In the genomic region with DNA sequence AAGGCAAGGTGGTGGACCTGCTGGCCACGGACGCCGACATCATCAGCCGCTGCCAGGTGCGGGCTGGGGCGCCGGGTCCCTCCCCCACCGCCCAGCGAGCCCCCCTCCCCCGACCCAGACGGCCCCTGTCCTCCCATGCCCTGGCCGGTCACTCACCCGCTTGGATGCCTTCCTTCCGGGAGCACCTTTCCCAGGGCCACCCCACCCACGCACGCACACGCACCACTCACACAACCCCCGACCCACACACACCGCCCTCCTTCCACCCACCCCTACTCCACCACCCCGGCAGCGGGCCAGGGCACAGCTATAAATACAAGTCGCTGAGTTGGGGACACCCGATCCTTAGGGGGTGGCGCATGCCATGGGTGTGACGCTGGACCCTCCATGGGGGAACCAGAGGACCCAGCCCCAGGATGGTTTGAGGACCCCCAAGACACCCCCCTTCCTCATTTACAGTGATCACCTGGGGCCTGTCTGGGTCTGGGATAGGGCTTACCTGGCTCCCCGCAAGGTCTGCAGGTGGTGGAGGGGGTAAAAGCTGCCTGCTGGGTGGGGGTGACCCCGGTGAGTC, we compare ENCODE assay signal across 8 cellular contexts. TPM values are rescaled to one million over a fixed set of nuclear protein-coding genes. Genes with fewer than 3 reads are reported as not detected.
A peak's percentile ranks its signal among the peaks of the same experiment; 100 is the strongest.
DNase-seq lines count a peak whose midpoint lies in the region; ATAC-seq and TF ChIP-seq lines count a peak whose summit lies in the region.

No MANE protein-coding gene starts in this region.

- H3K9me3 ChIP-seq in neutrophil, result no peaks in the 10 kb centered on the region

- peaks cover 36% of the 10 kb centered on the region for H3K27me3 ChIP-seq in neutrophil

- POLR2A ChIA-PET in activated CD4-positive, alpha-beta T cell treated with anti-CD3 and anti-CD28 coated beads, Interleukin-2, amount 10 ng/mL, durations not matched to agents 7 days and 5 days (lab: Charles Lee), result no interaction called here

- no peak overlapping the region for H3K27ac Mint-ChIP-seq in T-helper 2 cell treated with Interferon-gamma antibody and Interleukin-4, amounts not matched to agents 5 μg/mL and 100 μg/mL, for 36 hours
- H3K27ac Mint-ChIP-seq in activated CD4-positive, alpha-beta T cell treated with anti-CD3 and anti-CD28 coated beads, Interleukin-2, amount 10 ng/mL, durations not matched to agents 7 days and 5 days, result no peak overlapping the region

- CTCF ChIA-PET in activated CD4-positive, alpha-beta T cell treated with anti-CD3 and anti-CD28 coated beads, Interleukin-2, amount 10 ng/mL, durations not matched to agents 7 days and 5 days (lab: Charles Lee), result interaction anchor here (1.9 kb wide), 1 partner anchor 101 kb away, joined by 7 read pairs; no protein-coding TSS in a partner anchor

- peak; percentile 9 for DNase-seq in T-helper 2 cell treated with Interferon-gamma antibody and Interleukin-4, amounts not matched to agents 5 μg/mL and 100 μg/mL, for 36 hours (ENCODE audit: low spot score)
- no peak for DNase-seq in T-helper 2 cell
- DNase-seq in activated CD4-positive, alpha-beta T cell treated with anti-CD3 and anti-CD28 coated beads, Interleukin-2, amount 10 ng/mL, durations not matched to agents 7 days and 5 days, result peak; percentile 31
- DNase-seq in fibroblast of pulmonary artery (ENCODE audit: low read depth), result no peak
- DNase-seq in AG08395 (ENCODE audit: low spot score), result no peak

- H3K4me1 Mint-ChIP-seq in T-helper 2 cell treated with Interferon-gamma antibody and Interleukin-4, amounts not matched to agents 5 μg/mL and 100 μg/mL, for 36 hours (ENCODE audit: low read depth), result no peaks in the 10 kb centered on the region
- H3K4me1 Mint-ChIP-seq in activated CD4-positive, alpha-beta T cell treated with anti-CD3 and anti-CD28 coated beads, Interleukin-2, amount 10 ng/mL, durations not matched to agents 7 days and 5 days, result no peaks in the 10 kb centered on the region

- no peak overlapping the region for H3K27ac ChIP-seq in neutrophil

- H3K4me3 ChIP-seq in fibroblast of pulmonary artery (replicated peaks; ENCODE audit: low read depth, low read length), result peak overlapping the region; percentile 49
- peak overlapping the region; percentile 98 to 100 for H3K4me3 ChIP-seq in neutrophil (ENCODE audit: low read depth in 1 of 2, low read length in 1 of 2)

- no peaks in the 10 kb centered on the region for H3K9me3 Mint-ChIP-seq in T-helper 2 cell treated with Interferon-gamma antibody and Interleukin-4, amounts not matched to agents 5 μg/mL and 100 μg/mL, for 36 hours
- no peaks in the 10 kb centered on the region for H3K9me3 Mint-ChIP-seq in activated CD4-positive, alpha-beta T cell treated with anti-CD3 and anti-CD28 coated beads, Interleukin-2, amount 10 ng/mL, durations not matched to agents 7 days and 5 days

- H3K36me3 Mint-ChIP-seq in T-helper 2 cell treated with Interferon-gamma antibody and Interleukin-4, amounts not matched to agents 5 μg/mL and 100 μg/mL, for 36 hours (ENCODE audit: low read depth), result peaks cover 9% of the 10 kb centered on the region
- peaks cover 3% of the 10 kb centered on the region for H3K36me3 Mint-ChIP-seq in activated CD4-positive, alpha-beta T cell treated with anti-CD3 and anti-CD28 coated beads, Interleukin-2, amount 10 ng/mL, durations not matched to agents 7 days and 5 days (ENCODE audit: low read depth)

- H3K36me3 ChIP-seq in neutrophil, result no peaks in the 10 kb centered on the region

- no peaks in the 10 kb centered on the region for H3K27me3 Mint-ChIP-seq in T-helper 2 cell treated with Interferon-gamma antibody and Interleukin-4, amounts not matched to agents 5 μg/mL and 100 μg/mL, for 36 hours (ENCODE audit: low read depth)
- no peaks in the 10 kb centered on the region for H3K27me3 Mint-ChIP-seq in activated CD4-positive, alpha-beta T cell treated with anti-CD3 and anti-CD28 coated beads, Interleukin-2, amount 10 ng/mL, durations not matched to agents 7 days and 5 days

- peaks cover 12 to 21% of the 10 kb centered on the region in 2 experiments for H3K4me1 ChIP-seq in neutrophil (ENCODE audit: control insufficient read depth in 1 of 2, insufficient read depth in 1 of 2, low read depth in 1 of 2, low read length in 1 of 2)

- TF ChIP-seq CTCF in fibroblast of pulmonary artery (IDR thresholded peaks at IDR 0.05; ENCODE audit: low read length, missing control alignments) (no peak), neutrophil (IDR thresholded peaks at IDR 0.05) (no peak)

- H3K4me3 Mint-ChIP-seq in T-helper 2 cell treated with Interferon-gamma antibody and Interleukin-4, amounts not matched to agents 5 μg/mL and 100 μg/mL, for 36 hours, result peak overlapping the region; percentile 52
- H3K4me3 Mint-ChIP-seq in activated CD4-positive, alpha-beta T cell treated with anti-CD3 and anti-CD28 coated beads, Interleukin-2, amount 10 ng/mL, durations not matched to agents 7 days and 5 days, result no peak overlapping the region

- no peak for ATAC-seq in GM21737 (IDR thresholded peaks at IDR 0.05; ENCODE audit: unreplicated experiment)
- ATAC-seq in HG02571 (IDR thresholded peaks at IDR 0.05; ENCODE audit: unreplicated experiment), result no peak

RNA-seq across cellular contexts. Expression of a gene that starts 0.5 kb away (rescaled TPM):
- total RNA-seq in activated CD4-positive, alpha-beta T cell treated with anti-CD3 and anti-CD28 coated beads, Interleukin-2, amount 10 ng/mL, durations not matched to agents 7 days and 5 days, result 1 to 10 TPM in 1 of 2 experiments, under 1 TPM in 1; 0.81 to 1.2 TPM

RNA-seq across cellular contexts. Expression of a gene that starts 28.5 kb away (rescaled TPM):
- 100 to 1,000 TPM in 1 of 2 experiments, 10 to 100 TPM in 1; 84.7 to 135 TPM for total RNA-seq in activated CD4-positive, alpha-beta T cell treated with anti-CD3 and anti-CD28 coated beads, Interleukin-2, amount 10 ng/mL, durations not matched to agents 7 days and 5 days

RNA-seq across cellular contexts. Expression of a gene that starts 35.1 kb away (rescaled TPM):
- 100 to 1,000 TPM; 163 to 171 TPM for total RNA-seq in activated CD4-positive, alpha-beta T cell treated with anti-CD3 and anti-CD28 coated beads, Interleukin-2, amount 10 ng/mL, durations not matched to agents 7 days and 5 days

Comparison
In these comparisons a context has a peak if more than half of its experiments do, and no peak if none do; other contexts are left out.
1. DNase-seq: peak in T-helper 2 cell treated with Interferon-gamma antibody and Interleukin-4, amounts not matched to agents 5 μg/mL and 100 μg/mL, for 36 hours (single experiment) and activated CD4-positive, alpha-beta T cell treated with anti-CD3 and anti-CD28 coated beads, Interleukin-2, amount 10 ng/mL, durations not matched to agents 7 days and 5 days (single experiment); none in T-helper 2 cell (0 of 5), fibroblast of pulmonary artery (single experiment) and AG08395 (single experiment).